ENCODE assay signal across 1 cellular context in genomic region chr6:155174576-155175174, GRCh38.
TF ChIP-seq lines count a peak whose summit lies in the region.

No MANE protein-coding gene starts in this region.

TF ChIP-seq in HepG2, 621 proteins besides CTCF, POLR2A, EP300 and RAD21 (continued from another document and continues in another):
- no peak for TF ChIP-seq ZBTB39 (CRISPR knock-in tag; IDR thresholded peaks at IDR 0.05)
- no peak for TF ChIP-seq ZNF253 (CRISPR knock-in tag; IDR thresholded peaks at IDR 0.05; ENCODE audit: borderline replicate concordance)
- no peak for TF ChIP-seq CREB1 (IDR thresholded peaks at IDR 0.05)
- TF ChIP-seq CREB1 (CRISPR knock-in tag; IDR thresholded peaks at IDR 0.05): no peak
- peak; percentile 81; the same call in 1 of the 2 replicates for TF ChIP-seq MIXL1 (CRISPR knock-in tag; IDR thresholded peaks at IDR 0.05)
- no peak for TF ChIP-seq ZNF547 (CRISPR knock-in tag; IDR thresholded peaks at IDR 0.05)
- peak; percentile 44 for TF ChIP-seq TEAD3 (CRISPR knock-in tag; optimal IDR thresholded peaks at IDR 0.05; ENCODE audit: borderline replicate concordance)
- no peak for TF ChIP-seq CBX1 (IDR thresholded peaks at IDR 0.05; ENCODE audit: low read depth)
- no peak for TF ChIP-seq BCLAF1 (IDR thresholded peaks at IDR 0.05)
- TF ChIP-seq REXO4 (CRISPR knock-in tag; IDR thresholded peaks at IDR 0.05; ENCODE audit: borderline replicate concordance): no peak
- TF ChIP-seq ZSCAN12 (CRISPR knock-in tag; IDR thresholded peaks at IDR 0.05): no peak
- no peak for TF ChIP-seq SKI (IDR thresholded peaks at IDR 0.05; ENCODE audit: partially characterized antibody)
- 0 out of 2 replicates have a peak, but pooled peaks have one; percentile 13 for TF ChIP-seq PATZ1 (CRISPR knock-in tag; IDR thresholded peaks at IDR 0.05)
- TF ChIP-seq ZNF580 (CRISPR knock-in tag; IDR thresholded peaks at IDR 0.05; ENCODE audit: borderline replicate concordance, low read depth): peak; percentile 28; the same call in 1 of the 2 replicates
- TF ChIP-seq ZFX (CRISPR knock-in tag; IDR thresholded peaks at IDR 0.05; ENCODE audit: low read depth): peak; percentile 36
- TF ChIP-seq RARA (CRISPR knock-in tag; IDR thresholded peaks at IDR 0.05): no peak
- TF ChIP-seq ZNF460 (CRISPR knock-in tag; IDR thresholded peaks at IDR 0.05; ENCODE audit: borderline replicate concordance): no peak
- no peak for TF ChIP-seq DDIT3 (CRISPR knock-in tag; IDR thresholded peaks at IDR 0.05)
- TF ChIP-seq ZBTB20 (CRISPR knock-in tag; IDR thresholded peaks at IDR 0.05; ENCODE audit: borderline replicate concordance, low read depth): no peak
- TF ChIP-seq POGK (CRISPR knock-in tag; conservative IDR thresholded peaks at IDR 0.05): no peak
- no peak for TF ChIP-seq CAMTA2 (CRISPR knock-in tag; IDR thresholded peaks at IDR 0.05; ENCODE audit: borderline replicate concordance)
- TF ChIP-seq ZMYM2 (CRISPR knock-in tag; IDR thresholded peaks at IDR 0.05): no peak
- 0 out of 2 replicates have a peak, but pooled peaks have one; percentile 26 for TF ChIP-seq ZBTB25 (CRISPR knock-in tag; IDR thresholded peaks at IDR 0.05)
- TF ChIP-seq ZNF687 (CRISPR knock-in tag; IDR thresholded peaks at IDR 0.05): no peak
- TF ChIP-seq CSRNP2 (CRISPR knock-in tag; conservative IDR thresholded peaks at IDR 0.05; ENCODE audit: low read depth): no peak
- TF ChIP-seq KDM6A (CRISPR knock-in tag; IDR thresholded peaks at IDR 0.05; ENCODE audit: low read depth): no peak
- 0 out of 2 replicates have a peak, but pooled peaks have one; percentile 14 for TF ChIP-seq SP4 (CRISPR knock-in tag; IDR thresholded peaks at IDR 0.05)
- no peak for TF ChIP-seq SRSF9 (IDR thresholded peaks at IDR 0.05; ENCODE audit: borderline replicate concordance, insufficient read depth, low read depth, low read length, poor library complexity, severe bottlenecking)
- no peak for TF ChIP-seq SAFB2 (CRISPR knock-in tag; IDR thresholded peaks at IDR 0.05; ENCODE audit: borderline replicate concordance, low read depth)
- TF ChIP-seq ZNF740 (CRISPR knock-in tag; IDR thresholded peaks at IDR 0.05): no peak
- no peak for TF ChIP-seq ZNF362 (CRISPR knock-in tag; IDR thresholded peaks at IDR 0.05; ENCODE audit: borderline replicate concordance)
- TF ChIP-seq ZNF292 (CRISPR knock-in tag; IDR thresholded peaks at IDR 0.05; ENCODE audit: borderline replicate concordance, low read depth): no peak
- TF ChIP-seq ATF2 (CRISPR knock-in tag; IDR thresholded peaks at IDR 0.05): 0 out of 2 replicates have a peak, but pooled peaks have one; percentile 15
- no peak for TF ChIP-seq RXRB (CRISPR knock-in tag; IDR thresholded peaks at IDR 0.05; ENCODE audit: borderline replicate concordance)
- no peak for TF ChIP-seq ZBTB37 (CRISPR knock-in tag; IDR thresholded peaks at IDR 0.05)
- TF ChIP-seq KLF16 (CRISPR knock-in tag; IDR thresholded peaks at IDR 0.05): peak in 1 of 2 experiments; percentile 47; a peak in 1 of 4 replicates
